Comparison of ENCODE assay signal across 9 cellular contexts in genomic region chr14:95155044-95155443, GRCh38. TPM values are rescaled to one million over a fixed set of nuclear protein-coding genes. Genes with fewer than 3 reads are reported as not detected.
DNase-seq lines count a peak whose midpoint lies in the region; ATAC-seq, FAIRE-seq and TF ChIP-seq lines count a peak whose summit lies in the region.
"Had no signal": no experiment of that assay in that cellular context is flagged by ENCODE, and none has a peak within 500 bp of the region (broad histone marks: within the 10 kb centered on the region; RNA-seq: fewer than 3 reads in every experiment).

No MANE protein-coding gene starts in this region.

- no peak for TF ChIP-seq CTCF in gastroesophageal sphincter (IDR thresholded peaks at IDR 0.05)

- no peaks in the 10 kb centered on the region for H3K9me3 Mint-ChIP-seq in activated CD4-positive, alpha-beta T cell treated with anti-CD3 and anti-CD28 coated beads, Interleukin-2, amount 10 ng/mL, durations not matched to agents 7 days and 5 days
- H3K9me3 Mint-ChIP-seq in activated CD4-positive, alpha-beta memory T cell treated with anti-CD3 and anti-CD28 coated beads for 36 hours, result no peaks in the 10 kb centered on the region
- no peaks in the 10 kb centered on the region for H3K9me3 Mint-ChIP-seq in stimulated activated naive B cell treated with anti-CD40 and anti-IgM and Interleukin-4, amounts not matched to agents 10 μg/mL and 1 μg/mL and 100 μg/mL, for 72 hours

- no peak for TF ChIP-seq EP300 in gastroesophageal sphincter (IDR thresholded peaks at IDR 0.05)

- peak overlapping the region in 3 of 4 donors; percentile 13 to 87 (median 20) for H3K27ac ChIP-seq in gastroesophageal sphincter

- CTCF ChIA-PET in activated CD4-positive, alpha-beta T cell treated with anti-CD3 and anti-CD28 coated beads, Interleukin-2, amount 10 ng/mL, durations not matched to agents 7 days and 5 days (lab: Charles Lee), result no interaction called here
- CTCF ChIA-PET in activated CD4-positive, alpha-beta memory T cell treated with anti-CD3 and anti-CD28 coated beads for 36 hours (lab: Charles Lee), result no interaction called here

- 79 to 93% methylated on average over 10 to 12 of the region's 12 CpGs for WGBS in gastroesophageal sphincter (ENCODE audit: low coverage in 1 of 2), 2 donors

- FAIRE-seq in urothelium cell line (lab: Jason Lieb, UNC), result no peak

- H3K27ac Mint-ChIP-seq in activated CD4-positive, alpha-beta T cell treated with anti-CD3 and anti-CD28 coated beads, Interleukin-2, amount 10 ng/mL, durations not matched to agents 7 days and 5 days, result peak overlapping the region; percentile 42
- no peak overlapping the region for H3K27ac Mint-ChIP-seq in activated CD4-positive, alpha-beta memory T cell treated with anti-CD3 and anti-CD28 coated beads for 36 hours
- no peak overlapping the region for H3K27ac Mint-ChIP-seq in stimulated activated naive B cell treated with anti-CD40 and anti-IgM and Interleukin-4, amounts not matched to agents 10 μg/mL and 1 μg/mL and 100 μg/mL, for 72 hours

- H3K9me3 ChIP-seq in gastroesophageal sphincter, result no peaks in the 10 kb centered on the region

- TF ChIP-seq POLR2A in gastroesophageal sphincter (IDR thresholded peaks at IDR 0.05), result no peak

- no peaks in the 10 kb centered on the region for H3K27me3 ChIP-seq in gastroesophageal sphincter

- intact Hi-C loops in activated CD4-positive, alpha-beta memory T cell treated with anti-CD3 and anti-CD28 coated beads for 36 hours (cut with micrococcal nuclease), result loop anchor here (2.0 to 5.0 kb wide), 3 partner anchors 106 to 362 kb away; partner anchors contain the start of genes CLMN and SYNE3

- H3K4me1 Mint-ChIP-seq in activated CD4-positive, alpha-beta T cell treated with anti-CD3 and anti-CD28 coated beads, Interleukin-2, amount 10 ng/mL, durations not matched to agents 7 days and 5 days, result peaks cover 55% of the 10 kb centered on the region
- peaks cover 57% of the 10 kb centered on the region for H3K4me1 Mint-ChIP-seq in activated CD4-positive, alpha-beta memory T cell treated with anti-CD3 and anti-CD28 coated beads for 36 hours (ENCODE audit: low read depth)
- peaks cover 33 to 63% of the 10 kb centered on the region in 2 donors for H3K4me1 Mint-ChIP-seq in stimulated activated naive B cell treated with anti-CD40 and anti-IgM and Interleukin-4, amounts not matched to agents 10 μg/mL and 1 μg/mL and 100 μg/mL, for 72 hours

- POLR2A ChIA-PET in activated CD4-positive, alpha-beta T cell treated with anti-CD3 and anti-CD28 coated beads, Interleukin-2, amount 10 ng/mL, durations not matched to agents 7 days and 5 days (lab: Charles Lee), result no interaction called here
- POLR2A ChIA-PET in activated CD4-positive, alpha-beta memory T cell treated with anti-CD3 and anti-CD28 coated beads for 36 hours (lab: Charles Lee), result no interaction called here

- no peak for ATAC-seq in gastroesophageal sphincter
- no peak for ATAC-seq in stimulated activated naive B cell treated with anti-CD40 and anti-IgM and Interleukin-4, amounts not matched to agents 10 μg/mL and 1 μg/mL and 100 μg/mL, for 72 hours (replicated peaks)

- no peak for DNase-seq in activated CD4-positive, alpha-beta T cell treated with anti-CD3 and anti-CD28 coated beads, Interleukin-2, amount 10 ng/mL, durations not matched to agents 7 days and 5 days
- no peak for DNase-seq in activated CD4-positive, alpha-beta T cell treated with anti-CD3 and anti-CD28 coated beads, Interleukin-2, amount 50 U/mL, for 1 hour
- no peak for DNase-seq in activated CD4-positive, alpha-beta memory T cell treated with anti-CD3 and anti-CD28 coated beads for 36 hours
- DNase-seq in stimulated activated naive B cell treated with anti-CD40 and anti-IgM and Interleukin-4, amounts not matched to agents 10 μg/mL and 1 μg/mL and 100 μg/mL, for 72 hours, result no peak
- no peak for DNase-seq in urothelium cell line (ENCODE audit: low spot score)
- DNase-seq in mesenteric fat pad (ENCODE audit: low spot score), result no peak
- DNase-seq in NCI-H524 (lab: John Stamatoyannopoulos, UW), result no peak
- DNase-seq: effector CD4-positive, alpha-beta T cell had no signal

- H3K4me1 ChIP-seq in gastroesophageal sphincter, result peaks cover 7 to 75% (median 22%) of the 10 kb centered on the region in 3 donors

- no peaks in the 10 kb centered on the region for H3K36me3 ChIP-seq in gastroesophageal sphincter

- H3K4me3 Mint-ChIP-seq in activated CD4-positive, alpha-beta T cell treated with anti-CD3 and anti-CD28 coated beads, Interleukin-2, amount 10 ng/mL, durations not matched to agents 7 days and 5 days, result peak overlapping the region; percentile 81
- H3K4me3 Mint-ChIP-seq in activated CD4-positive, alpha-beta memory T cell treated with anti-CD3 and anti-CD28 coated beads for 36 hours, result peak overlapping the region; percentile 82
- H3K4me3 Mint-ChIP-seq in stimulated activated naive B cell treated with anti-CD40 and anti-IgM and Interleukin-4, amounts not matched to agents 10 μg/mL and 1 μg/mL and 100 μg/mL, for 72 hours, result peak overlapping the region; percentile 69 to 74

- peaks cover 32% of the 10 kb centered on the region for H3K36me3 Mint-ChIP-seq in activated CD4-positive, alpha-beta T cell treated with anti-CD3 and anti-CD28 coated beads, Interleukin-2, amount 10 ng/mL, durations not matched to agents 7 days and 5 days (ENCODE audit: low read depth)
- H3K36me3 Mint-ChIP-seq in activated CD4-positive, alpha-beta memory T cell treated with anti-CD3 and anti-CD28 coated beads for 36 hours, result peaks cover 6% of the 10 kb centered on the region
- peaks cover 2 to 17% of the 10 kb centered on the region in 2 donors for H3K36me3 Mint-ChIP-seq in stimulated activated naive B cell treated with anti-CD40 and anti-IgM and Interleukin-4, amounts not matched to agents 10 μg/mL and 1 μg/mL and 100 μg/mL, for 72 hours

- H3K27me3 Mint-ChIP-seq in activated CD4-positive, alpha-beta T cell treated with anti-CD3 and anti-CD28 coated beads, Interleukin-2, amount 10 ng/mL, durations not matched to agents 7 days and 5 days, result no peaks in the 10 kb centered on the region
- H3K27me3 Mint-ChIP-seq in activated CD4-positive, alpha-beta memory T cell treated with anti-CD3 and anti-CD28 coated beads for 36 hours, result no peaks in the 10 kb centered on the region
- no peaks in the 10 kb centered on the region for H3K27me3 Mint-ChIP-seq in stimulated activated naive B cell treated with anti-CD40 and anti-IgM and Interleukin-4, amounts not matched to agents 10 μg/mL and 1 μg/mL and 100 μg/mL, for 72 hours

- H3K4me3 ChIP-seq in gastroesophageal sphincter, result peak overlapping the region in 1 of 2 donors; percentile 62

RNA-seq across cellular contexts. Expression of gene DICER1, which starts 2.3 kb away (rescaled TPM):
- total RNA-seq in activated CD4-positive, alpha-beta T cell treated with anti-CD3 and anti-CD28 coated beads, Interleukin-2, amount 10 ng/mL, durations not matched to agents 7 days and 5 days, result 10 to 100 TPM; 54.4 to 63.6 TPM
- total RNA-seq in activated CD4-positive, alpha-beta memory T cell treated with anti-CD3 and anti-CD28 coated beads for 36 hours, result 10 to 100 TPM; 39.9 to 40.9 TPM
- total RNA-seq in gastroesophageal sphincter (10 to 100 TPM; 57.5 to 74.9 (median 68.6) TPM), mesenteric fat pad (78.3 TPM)
